8 cellular contexts compared by ENCODE assay signal in genomic region chr6:34236423-34237315, GRCh38. TPM values are rescaled to one million over a fixed set of nuclear protein-coding genes. Genes with fewer than 3 reads are reported as not detected.
A peak's percentile ranks its signal among the peaks of the same experiment; 100 is the strongest.
DNase-seq lines count a peak whose midpoint lies in the region; ATAC-seq, FAIRE-seq and TF ChIP-seq lines count a peak whose summit lies in the region.

HMGA1 (plus strand) TSS chr6:34236873; CDS start chr6:34240781, 3,908 bp downstream.

- H3K36me3 ChIP-seq in CD8-positive, alpha-beta memory T cell (ENCODE audit: insufficient read depth, low read length): peaks cover 9% of the 10 kb centered on the region
- H3K36me3 ChIP-seq in endodermal cell (ENCODE audit: control insufficient read depth, insufficient read depth, low read length) (peaks cover 30% of the 10 kb centered on the region), mesodermal cell (ENCODE audit: control insufficient read depth, insufficient read depth, low read length) (peaks cover 33% of the 10 kb centered on the region)

- peak within 1 kb of the TSS; percentile 78 for H3K4me3 ChIP-seq in CD8-positive, alpha-beta memory T cell (ENCODE audit: low read length)
- H3K4me3 ChIP-seq in endodermal cell (ENCODE audit: low read length): peak within 1 kb of the TSS; percentile 95
- H3K4me3 ChIP-seq in mesodermal cell (ENCODE audit: extremely low read depth, insufficient read depth, low read length, poor library complexity, severe bottlenecking): peak within 1 kb of the TSS; percentile 74

- ATAC-seq in activated CD8-positive, alpha-beta memory T cell treated with anti-CD3 and anti-CD28 coated beads, Interleukin-2, amount 10 ng/mL, durations not matched to agents 7 days and 5 days: peak; percentile 80

- peak; percentile 51 for FAIRE-seq in HTR-8/SVneo (lab: Jason Lieb, UNC)

- peaks cover 27% of the 10 kb centered on the region for H3K4me1 ChIP-seq in CD8-positive, alpha-beta memory T cell (ENCODE audit: insufficient read depth, low read length)
- H3K4me1 ChIP-seq in endodermal cell (ENCODE audit: control insufficient read depth, insufficient read depth, low read length): peaks cover 17% of the 10 kb centered on the region
- H3K4me1 ChIP-seq in mesodermal cell (ENCODE audit: control insufficient read depth, insufficient read depth, low read length, poor library complexity, severe bottlenecking): peaks cover 33% of the 10 kb centered on the region

- TF ChIP-seq CTCF in GM20000 (IDR thresholded peaks at IDR 0.05; ENCODE audit: extremely low read depth, missing control alignments) (no peak), endodermal cell (conservative IDR thresholded peaks at IDR 0.05) (no peak)

- H3K9me3 Mint-ChIP-seq in CD8-positive, alpha-beta memory T cell: no peaks in the 10 kb centered on the region
- no peaks in the 10 kb centered on the region for H3K9me3 Mint-ChIP-seq in activated CD8-positive, alpha-beta memory T cell treated with anti-CD3 and anti-CD28 coated beads, Interleukin-2, amount 10 ng/mL, durations not matched to agents 7 days and 5 days (ENCODE audit: low read depth)
- no peaks in the 10 kb centered on the region for H3K9me3 Mint-ChIP-seq in endodermal cell

- H3K9ac ChIP-seq in endodermal cell (ENCODE audit: extremely low read depth, low read length, poor library complexity, severe bottlenecking): peak within 1 kb of the TSS; percentile 83

- peaks cover 26 to 48% (median 32%) of the 10 kb centered on the region in 3 donors for H3K4me1 Mint-ChIP-seq in CD8-positive, alpha-beta memory T cell
- peaks cover 38% of the 10 kb centered on the region for H3K4me1 Mint-ChIP-seq in activated CD8-positive, alpha-beta memory T cell treated with anti-CD3 and anti-CD28 coated beads, Interleukin-2, amount 10 ng/mL, durations not matched to agents 7 days and 5 days
- peaks cover 38% of the 10 kb centered on the region for H3K4me1 Mint-ChIP-seq in endodermal cell

- H3K4me3 Mint-ChIP-seq in CD8-positive, alpha-beta memory T cell: peak within 1 kb of the TSS; percentile 88 to 93 (median 92)
- H3K4me3 Mint-ChIP-seq in activated CD8-positive, alpha-beta memory T cell treated with anti-CD3 and anti-CD28 coated beads, Interleukin-2, amount 10 ng/mL, durations not matched to agents 7 days and 5 days: peak within 1 kb of the TSS; percentile 81
- H3K4me3 Mint-ChIP-seq in endodermal cell: peak within 1 kb of the TSS; percentile 89

- H3K9me3 ChIP-seq in CD8-positive, alpha-beta memory T cell (ENCODE audit: low read length): no peaks in the 10 kb centered on the region
- H3K9me3 ChIP-seq in endodermal cell (ENCODE audit: control insufficient read depth, low read length) (no peaks in the 10 kb centered on the region), mesodermal cell (ENCODE audit: control insufficient read depth, low read length) (no peaks in the 10 kb centered on the region)

- WGBS in endodermal cell (ENCODE audit: insufficient coverage in 1 of 2, insufficient read length in 1 of 2), 2 experiments: 0% methylated on average over 27 to 89 of the region's 93 CpGs
- 0 to 1% methylated on average over 52 to 69 of the region's 93 CpGs for WGBS in mesodermal cell (ENCODE audit: insufficient coverage in 2 of 2), 2 experiments

- peak; percentile 83 to 94 (median 87) for DNase-seq in CD8-positive, alpha-beta memory T cell
- peak; percentile 98 for DNase-seq in GM20000 (ENCODE audit: low spot score)
- peak; percentile 81 for DNase-seq in HTR-8/SVneo (ENCODE audit: insufficient read length, low spot score)
- peak; percentile 76 for DNase-seq in NOMO-1 treated with dmso at 0.1 percent for 144 hours (lab: John Stamatoyannopoulos, UW; ENCODE audit: unreplicated experiment)
- peak; percentile 92 for DNase-seq in activated CD8-positive, alpha-beta memory T cell treated with anti-CD3 and anti-CD28 coated beads, Interleukin-2, amount 10 ng/mL, durations not matched to agents 7 days and 5 days
- peak; percentile 94 for DNase-seq in endodermal cell
- peak; percentile 84 to 89 for DNase-seq in stimulated activated CD8-positive, alpha-beta memory T cell treated with anti-CD3 and anti-CD28 coated beads, Interleukin-15, amount 100 ng/mL, for 4 hours (ENCODE audit: low read depth in 2 of 2)

- CTCF ChIA-PET in CD8-positive, alpha-beta memory T cell (lab: Charles Lee): interaction anchor here (0.6 to 2.1 kb wide), 7 partner anchors 11 to 54 kb away, joined by 3 to 11 read pairs (median 3); partner anchors contain the start of gene SMIM29
- CTCF ChIA-PET in activated CD8-positive, alpha-beta memory T cell treated with anti-CD3 and anti-CD28 coated beads, Interleukin-2, amount 10 ng/mL, durations not matched to agents 7 days and 5 days (lab: Charles Lee): interaction anchor here (0.6 to 1.5 kb wide), 6 partner anchors 10 to 159 kb away, joined by 3 to 14 read pairs (median 6); partner anchors contain the start of gene SMIM29

- POLR2A ChIA-PET in CD8-positive, alpha-beta memory T cell (lab: Charles Lee): interaction anchor here (0.6 to 2.4 kb wide), 13 partner anchors 12 to 1115 kb away, joined by 3 to 70 read pairs (median 4); partner anchors contain the start of genes RPS10, SMIM29, TAF11 and UQCC2

- peak within 1 kb of the TSS; percentile 90 for H3K27ac ChIP-seq in CD8-positive, alpha-beta memory T cell (ENCODE audit: low read depth, low read length)
- H3K27ac ChIP-seq in endodermal cell (ENCODE audit: low read depth, low read length): peak within 1 kb of the TSS; percentile 97
- peak within 1 kb of the TSS; percentile 98 for H3K27ac ChIP-seq in mesodermal cell (ENCODE audit: low read depth, low read length, severe bottlenecking)

- peaks cover 0 to 26% (median 2%) of the 10 kb centered on the region in 3 donors for H3K36me3 Mint-ChIP-seq in CD8-positive, alpha-beta memory T cell
- peaks cover 7% of the 10 kb centered on the region for H3K36me3 Mint-ChIP-seq in activated CD8-positive, alpha-beta memory T cell treated with anti-CD3 and anti-CD28 coated beads, Interleukin-2, amount 10 ng/mL, durations not matched to agents 7 days and 5 days
- peaks cover 30% of the 10 kb centered on the region for H3K36me3 Mint-ChIP-seq in endodermal cell (ENCODE audit: low read depth)

- no peaks in the 10 kb centered on the region for H3K27me3 Mint-ChIP-seq in CD8-positive, alpha-beta memory T cell
- no peaks in the 10 kb centered on the region for H3K27me3 Mint-ChIP-seq in activated CD8-positive, alpha-beta memory T cell treated with anti-CD3 and anti-CD28 coated beads, Interleukin-2, amount 10 ng/mL, durations not matched to agents 7 days and 5 days
- no peaks in the 10 kb centered on the region for H3K27me3 Mint-ChIP-seq in endodermal cell (ENCODE audit: insufficient read depth)

- peak within 1 kb of the TSS; percentile 95 to 99 (median 97) for H3K27ac Mint-ChIP-seq in CD8-positive, alpha-beta memory T cell
- H3K27ac Mint-ChIP-seq in activated CD8-positive, alpha-beta memory T cell treated with anti-CD3 and anti-CD28 coated beads, Interleukin-2, amount 10 ng/mL, durations not matched to agents 7 days and 5 days: peak within 1 kb of the TSS; percentile 86
- peak within 1 kb of the TSS; percentile 98 for H3K27ac Mint-ChIP-seq in endodermal cell

- H3K27me3 ChIP-seq in CD8-positive, alpha-beta memory T cell (ENCODE audit: insufficient read depth, low read length, poor library complexity, severe bottlenecking): no peaks in the 10 kb centered on the region
- H3K27me3 ChIP-seq in endodermal cell (ENCODE audit: control insufficient read depth, insufficient read depth, low read length, poor library complexity, severe bottlenecking): no peaks in the 10 kb centered on the region

RNA-seq across cellular contexts. Expression of gene HMGA1, which starts in this region (rescaled TPM):
- total RNA-seq in CD8-positive, alpha-beta memory T cell: 100 to 1,000 TPM; 490 to 506 TPM
- 33.1 TPM for polyA plus RNA-seq in CD8-positive, alpha-beta memory T cell
- 100 to 1,000 TPM; 214 to 312 TPM for total RNA-seq in activated CD8-positive, alpha-beta memory T cell treated with anti-CD3 and anti-CD28 coated beads, Interleukin-2, amount 10 ng/mL, durations not matched to agents 7 days and 5 days
- total RNA-seq in endodermal cell: 1,000 to 10,000 TPM; 1,306 to 1,595 TPM
- 1,230 TPM for polyA plus RNA-seq in endodermal cell (2013, experiment 1 of 2)
- 1,159 TPM for polyA plus RNA-seq in endodermal cell (2013, experiment 2 of 2)
- 1,202 TPM for polyA plus RNA-seq in mesodermal cell (2013, experiment 1 of 2)
- 1,112 TPM for polyA plus RNA-seq in mesodermal cell (2013, experiment 2 of 2)

Comparison
In these comparisons a context has a peak if more than half of its experiments do, and no peak if none do; other contexts are left out.
1. Peak in every context shown above with its lines: DNase-seq, ATAC-seq, H3K4me3 ChIP-seq and H3K27ac ChIP-seq.